Comparison of ENCODE assay signal across 8 cellular contexts in the genomic region with DNA sequence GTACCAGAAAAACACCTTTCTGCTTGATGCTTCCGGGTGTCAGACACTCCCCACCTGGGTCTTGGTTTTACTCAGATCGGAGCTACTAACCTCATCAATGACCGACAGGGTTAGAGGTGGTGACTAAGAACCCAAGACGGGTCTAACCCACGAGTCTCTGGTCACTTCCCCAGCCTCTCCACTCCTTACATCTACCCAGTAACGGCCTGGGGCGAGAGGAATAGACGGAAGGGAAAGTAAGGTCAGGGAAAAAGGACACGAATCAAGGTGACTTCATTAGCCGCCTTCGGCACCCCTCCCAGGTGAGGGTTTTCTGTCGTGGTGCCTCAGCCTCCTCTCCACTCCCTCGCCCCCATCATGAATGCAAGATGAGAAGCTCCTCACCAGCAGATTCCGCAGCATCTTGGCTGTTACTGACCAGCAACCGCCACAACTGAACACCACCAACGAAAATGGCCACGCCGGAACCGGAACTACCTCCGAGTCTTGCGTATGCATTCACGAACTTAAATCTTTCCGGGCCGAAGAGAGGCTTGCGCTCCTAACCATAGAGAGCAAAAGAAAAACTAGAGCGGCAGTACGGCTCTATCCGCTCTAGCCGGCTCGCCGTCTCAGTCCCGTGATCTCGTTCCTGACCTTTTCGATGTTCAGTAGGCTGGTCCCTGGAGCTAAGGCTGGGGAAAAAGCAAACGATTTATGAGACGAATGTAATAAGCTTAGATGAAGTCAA. TPM values are rescaled to one million over a fixed set of nuclear protein-coding genes. Genes with fewer than 3 reads are reported as not detected.
A peak's percentile ranks its signal among the peaks of the same experiment; 100 is the strongest.
DNase-seq lines count a peak whose midpoint lies in the region; ATAC-seq, FAIRE-seq and TF ChIP-seq lines count a peak whose summit lies in the region.

A gene with protein sequence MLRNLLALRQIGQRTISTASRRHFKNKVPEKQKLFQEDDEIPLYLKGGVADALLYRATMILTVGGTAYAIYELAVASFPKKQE (minus strand): TSS at position 469 of the 730 bp plus-strand sequence. CDS start 67 bp downstream, at position 402.

- peaks cover 20% of the 10 kb centered on the region for H3K4me1 Mint-ChIP-seq in T-helper 2 cell treated with Interferon-gamma antibody and Interleukin-4, amounts not matched to agents 5 μg/mL and 100 μg/mL, for 36 hours (ENCODE audit: low read depth)

- H3K4me3 ChIP-seq in ascending aorta: peak within 1 kb of the TSS; percentile 81
- H3K4me3 ChIP-seq in right atrium auricular region: peak within 1 kb of the TSS; percentile 62 to 87
- peak within 1 kb of the TSS; percentile 89 for H3K4me3 ChIP-seq in psoas muscle

- H3K9me3 ChIP-seq in ascending aorta: no peaks in the 10 kb centered on the region
- no peaks in the 10 kb centered on the region for H3K9me3 ChIP-seq in right atrium auricular region
- no peaks in the 10 kb centered on the region for H3K9me3 ChIP-seq in psoas muscle

- H3K27me3 ChIP-seq in ascending aorta (no peaks in the 10 kb centered on the region), right atrium auricular region (no peaks in the 10 kb centered on the region), psoas muscle (ENCODE audit: insufficient read depth in 3 of 3, low read length in 2 of 3) (no peaks in the 10 kb centered on the region)

- H3K36me3 Mint-ChIP-seq in T-helper 2 cell treated with Interferon-gamma antibody and Interleukin-4, amounts not matched to agents 5 μg/mL and 100 μg/mL, for 36 hours (ENCODE audit: low read depth): peaks cover 30% of the 10 kb centered on the region

- H3K4me1 ChIP-seq in ascending aorta (peaks cover 0 to 12% of the 10 kb centered on the region in 2 donors), right atrium auricular region (peaks cover 0 to 28% of the 10 kb centered on the region in 2 donors), psoas muscle (peaks cover 21% of the 10 kb centered on the region)

- TF ChIP-seq CTCF in ascending aorta (IDR thresholded peaks at IDR 0.05): no peak
- TF ChIP-seq CTCF in right atrium auricular region (IDR thresholded peaks at IDR 0.05): no peak
- no peak for TF ChIP-seq CTCF in psoas muscle (IDR thresholded peaks at IDR 0.05)

- peak within 1 kb of the TSS; percentile 97 for H3K27ac Mint-ChIP-seq in T-helper 2 cell treated with Interferon-gamma antibody and Interleukin-4, amounts not matched to agents 5 μg/mL and 100 μg/mL, for 36 hours

- H3K9me3 Mint-ChIP-seq in T-helper 2 cell treated with Interferon-gamma antibody and Interleukin-4, amounts not matched to agents 5 μg/mL and 100 μg/mL, for 36 hours: no peaks in the 10 kb centered on the region

- peak; percentile 23 for FAIRE-seq in urothelium cell line (lab: Jason Lieb, UNC)

- intact Hi-C loops in ascending aorta (cut with DNase I): loop anchor here (1.0 kb wide), 1 partner anchor 41 kb away; a partner anchor contains a TSS
- intact Hi-C loops in psoas muscle (cut with DNase I): no loop called here

- peaks cover 7% of the 10 kb centered on the region for H3K27me3 Mint-ChIP-seq in T-helper 2 cell treated with Interferon-gamma antibody and Interleukin-4, amounts not matched to agents 5 μg/mL and 100 μg/mL, for 36 hours (ENCODE audit: low read depth)

- H3K27ac ChIP-seq in ascending aorta (peak within 1 kb of the TSS; percentile 85 to 87), right atrium auricular region (peak within 1 kb of the TSS; percentile 86 to 92), psoas muscle (peak within 1 kb of the TSS; percentile 93)

- H3K36me3 ChIP-seq in ascending aorta (peaks cover 16 to 17% of the 10 kb centered on the region in 2 donors), right atrium auricular region (peaks cover 16% of the 10 kb centered on the region), psoas muscle (ENCODE audit: insufficient read depth in 1 of 2, low read depth in 1 of 2) (peaks cover 0 to 32% of the 10 kb centered on the region in 2 donors)

- DNase-seq in NCI-H1930 (lab: John Stamatoyannopoulos, UW) (peak; percentile 91 to 94), ascending aorta (ENCODE audit: low spot score in 2 of 2) (peak; percentile 70 to 96), right atrium auricular region (ENCODE audit: low spot score) (peak; percentile 95), psoas muscle (peak; percentile 85 to 91), urothelium cell line (ENCODE audit: low spot score) (peak; percentile 89)
- peak; percentile 86 for DNase-seq in T-helper 2 cell treated with Interferon-gamma antibody and Interleukin-4, amounts not matched to agents 5 μg/mL and 100 μg/mL, for 36 hours (ENCODE audit: low spot score)

- peak within 1 kb of the TSS; percentile 97 for H3K4me3 Mint-ChIP-seq in T-helper 2 cell treated with Interferon-gamma antibody and Interleukin-4, amounts not matched to agents 5 μg/mL and 100 μg/mL, for 36 hours

- WGBS in psoas muscle, 3 donors: 0 to 1% (median 0%) methylated on average over 36 of the region's 36 CpGs

- ATAC-seq in GM18502 (IDR thresholded peaks at IDR 0.05; ENCODE audit: poor library complexity, unreplicated experiment): peak; percentile 96
- ATAC-seq in HG02970 (IDR thresholded peaks at IDR 0.05; ENCODE audit: low FRiP score, unreplicated experiment): peak; percentile 96
- ATAC-seq in psoas muscle: peak; percentile 95 to 99 (median 98)

RNA-seq across cellular contexts. Expression of the gene that starts here (rescaled TPM):
- 360 TPM for total RNA-seq in ascending aorta
- total RNA-seq in right atrium auricular region: 1,000 to 10,000 TPM in 1 of 2 donors, 100 to 1,000 TPM in 1; 647 to 2,028 TPM
- total RNA-seq in psoas muscle: 100 to 1,000 TPM; 224 to 466 (median 320) TPM
- polyA plus RNA-seq in psoas muscle: 100 to 1,000 TPM; 324 to 404 (median 372) TPM

Comparison
In these comparisons a context has a peak if more than half of its experiments do, and no peak if none do; other contexts are left out.
1. Peak in every context shown above with its lines: DNase-seq, ATAC-seq, H3K4me3 ChIP-seq and H3K27ac ChIP-seq.